8 cellular contexts compared by ENCODE assay signal in the genomic region with DNA sequence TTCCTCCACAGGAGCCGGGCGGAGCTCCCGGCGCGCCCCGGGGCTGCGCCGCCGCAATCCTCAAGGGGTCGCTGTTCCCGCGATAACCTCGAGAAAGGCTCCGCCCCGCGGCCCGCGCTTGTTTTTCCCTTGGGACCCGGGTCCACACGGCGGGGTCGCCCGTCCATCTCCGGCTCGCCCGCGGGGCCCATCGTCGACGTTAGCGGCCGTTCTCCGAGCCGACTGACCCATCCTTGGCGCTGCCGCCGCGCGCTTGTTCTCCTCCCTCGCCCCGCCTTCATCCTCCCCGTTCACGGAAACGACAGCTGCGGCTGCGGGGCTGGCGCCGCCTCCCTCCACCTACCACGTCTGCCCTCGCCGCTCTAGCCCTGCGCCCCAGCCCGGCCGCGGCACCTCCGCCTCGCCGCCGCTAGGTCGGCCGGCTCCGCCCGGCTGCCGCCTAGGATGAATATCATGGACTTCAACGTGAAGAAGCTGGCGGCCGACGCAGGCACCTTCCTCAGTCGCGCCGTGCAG. TPM values are rescaled to one million over a fixed set of nuclear protein-coding genes. Genes with fewer than 3 reads are reported as not detected.
DNase-seq lines count a peak whose midpoint lies in the region; ATAC-seq and TF ChIP-seq lines count a peak whose summit lies in the region.

Gene SH3GLB1, plus strand, starts transcription at position 121 of the 516 bp plus-strand sequence. Its CDS starts 324 bp downstream, at position 445.

- peak within 1 kb of the TSS; percentile 96 for H3K27ac ChIP-seq in DND-41 (ENCODE audit: low read length)
- peak within 1 kb of the TSS; percentile 98 to 99 for H3K27ac ChIP-seq in esophagus (ENCODE audit: low read depth in 2 of 2, low read length in 1 of 2)
- peak within 1 kb of the TSS; percentile 98 for H3K27ac ChIP-seq in muscle layer of colon (ENCODE audit: low read depth, low read length)

- H3K4me1 ChIP-seq in DND-41 (ENCODE audit: insufficient read depth, low read length) (peaks cover 39% of the 10 kb centered on the region), esophagus (ENCODE audit: control insufficient read depth in 2 of 2, insufficient read depth in 2 of 2, low read length in 1 of 2) (no peaks in the 10 kb centered on the region), muscle layer of colon (ENCODE audit: insufficient read depth, low read length) (peaks cover 33% of the 10 kb centered on the region)

- in situ Hi-C loops in KBM-7 (cut with MboI; ENCODE audit: low pct_unique_long_range_greater_than_20kb, low sequenced_read_pairs): no loop called here

- no peaks in the 10 kb centered on the region for H3K27me3 Mint-ChIP-seq in activated T-cell treated with anti-CD3 and anti-CD28 coated beads, Interleukin-2, amount 50 U/mL, for 24 hours

- ATAC-seq in DND-41 (ENCODE audit: insufficient read depth, low read depth) (peak; percentile 88), GM21723 (IDR thresholded peaks at IDR 0.05; ENCODE audit: unreplicated experiment) (peak; percentile 90)

- peak; percentile 85 for TF ChIP-seq CTCF in DND-41 (IDR thresholded peaks at IDR 0.05; ENCODE audit: borderline replicate concordance, extremely low read depth, low read length, poor library complexity, severe bottlenecking)

- H3K9me3 ChIP-seq in DND-41 (ENCODE audit: insufficient read depth, low read length, severe bottlenecking) (no peaks in the 10 kb centered on the region), esophagus (ENCODE audit: control insufficient read depth in 2 of 2, insufficient read depth in 1 of 2, low read depth in 1 of 2, low read length in 1 of 2) (no peaks in the 10 kb centered on the region), muscle layer of colon (ENCODE audit: low read length) (no peaks in the 10 kb centered on the region)

- H3K79me2 ChIP-seq in DND-41 (ENCODE audit: insufficient read depth, low read length): peaks cover 51% of the 10 kb centered on the region

- WGBS in esophagus, 2 donors: 0% methylated on average over 71 of the region's 71 CpGs

- peak within 1 kb of the TSS; percentile 88 for H3K4me2 ChIP-seq in DND-41 (ENCODE audit: insufficient read depth, low read length)

- H3K36me3 Mint-ChIP-seq in activated T-cell treated with anti-CD3 and anti-CD28 coated beads, Interleukin-2, amount 50 U/mL, for 24 hours (ENCODE audit: low read depth): peaks cover 20% of the 10 kb centered on the region

- DNase-seq in DND-41 (peak; percentile 86), KBM-7 (peak; percentile 96)
- DNase-seq in activated T-cell treated with anti-CD3 and anti-CD28 coated beads, Interleukin-2, amount 50 U/mL, for 24 hours: peak; percentile 97
- peak; percentile 82 for DNase-seq in stimulated activated CD8-positive, alpha-beta memory T cell treated with anti-CD3 and anti-CD28 coated beads, Interleukin-7, amount 100 ng/mL, for 24 hours (ENCODE audit: low read depth)

- H3K27ac Mint-ChIP-seq in activated T-cell treated with anti-CD3 and anti-CD28 coated beads, Interleukin-2, amount 50 U/mL, for 24 hours: peak within 1 kb of the TSS; percentile 98

- H3K9me3 Mint-ChIP-seq in activated T-cell treated with anti-CD3 and anti-CD28 coated beads, Interleukin-2, amount 50 U/mL, for 24 hours: no peaks in the 10 kb centered on the region

- peak within 1 kb of the TSS; percentile 98 for H2AFZ ChIP-seq in DND-41 (ENCODE audit: low read depth, low read length)

- peaks cover 44% of the 10 kb centered on the region for H3K4me1 Mint-ChIP-seq in activated T-cell treated with anti-CD3 and anti-CD28 coated beads, Interleukin-2, amount 50 U/mL, for 24 hours (ENCODE audit: low read depth)

- no peaks in the 10 kb centered on the region for H3K27me3 ChIP-seq in DND-41 (ENCODE audit: insufficient read depth, low read length, poor library complexity)
- H3K27me3 ChIP-seq in esophagus (ENCODE audit: control insufficient read depth in 1 of 2, insufficient read depth in 2 of 2, low read length in 2 of 2): no peaks in the 10 kb centered on the region
- H3K27me3 ChIP-seq in muscle layer of colon (ENCODE audit: control insufficient read depth in 1 of 2, insufficient read depth in 2 of 2, low read length in 2 of 2): no peaks in the 10 kb centered on the region

- H3K36me3 ChIP-seq in DND-41 (ENCODE audit: insufficient read depth, low read length) (peaks cover 2% of the 10 kb centered on the region), esophagus (ENCODE audit: control insufficient read depth in 2 of 2, insufficient read depth in 2 of 2, low read length in 1 of 2) (no peaks in the 10 kb centered on the region), muscle layer of colon (ENCODE audit: insufficient read depth, low read length) (no peaks in the 10 kb centered on the region)

- peak within 1 kb of the TSS; percentile 99 for H3K4me3 Mint-ChIP-seq in activated T-cell treated with anti-CD3 and anti-CD28 coated beads, Interleukin-2, amount 50 U/mL, for 24 hours

- H3K4me3 ChIP-seq in DND-41 (ENCODE audit: low read depth in 1 of 2, low read length in 2 of 2): peak within 1 kb of the TSS; percentile 42 to 70
- H3K4me3 ChIP-seq in esophagus (ENCODE audit: low read depth in 1 of 2, low read length in 2 of 2): peak within 1 kb of the TSS; percentile 93
- H3K4me3 ChIP-seq in muscle layer of colon (ENCODE audit: low read depth in 1 of 2, low read length in 2 of 2): peak within 1 kb of the TSS; percentile 85 to 87

- H4K20me1 ChIP-seq in DND-41 (ENCODE audit: insufficient read depth, low read length): peaks cover 6% of the 10 kb centered on the region; the same call in 1 of the 2 replicates

- H3K9ac ChIP-seq in DND-41 (ENCODE audit: low read depth, low read length) (peak within 1 kb of the TSS; percentile 87), muscle layer of colon (ENCODE audit: low read length) (peak within 1 kb of the TSS; percentile 93)

TF ChIP-seq in PFSK-1, 5 proteins besides CTCF, POLR2A, EP300 and RAD21:
- TF ChIP-seq FOXP2 (optimal IDR thresholded peaks at IDR 0.05; ENCODE audit: borderline replicate concordance, extremely low read depth, extremely low read length, insufficient read depth) (peak; percentile 77), POLR2AphosphoS5 (IDR thresholded peaks at IDR 0.05; ENCODE audit: low read depth, low read length) (peak; percentile 60; the same call in 1 of the 2 replicates), TAF1 (IDR thresholded peaks at IDR 0.05; ENCODE audit: borderline replicate concordance, insufficient read depth, low read length) (no peak)
- TF ChIP-seq, protein P1, sequence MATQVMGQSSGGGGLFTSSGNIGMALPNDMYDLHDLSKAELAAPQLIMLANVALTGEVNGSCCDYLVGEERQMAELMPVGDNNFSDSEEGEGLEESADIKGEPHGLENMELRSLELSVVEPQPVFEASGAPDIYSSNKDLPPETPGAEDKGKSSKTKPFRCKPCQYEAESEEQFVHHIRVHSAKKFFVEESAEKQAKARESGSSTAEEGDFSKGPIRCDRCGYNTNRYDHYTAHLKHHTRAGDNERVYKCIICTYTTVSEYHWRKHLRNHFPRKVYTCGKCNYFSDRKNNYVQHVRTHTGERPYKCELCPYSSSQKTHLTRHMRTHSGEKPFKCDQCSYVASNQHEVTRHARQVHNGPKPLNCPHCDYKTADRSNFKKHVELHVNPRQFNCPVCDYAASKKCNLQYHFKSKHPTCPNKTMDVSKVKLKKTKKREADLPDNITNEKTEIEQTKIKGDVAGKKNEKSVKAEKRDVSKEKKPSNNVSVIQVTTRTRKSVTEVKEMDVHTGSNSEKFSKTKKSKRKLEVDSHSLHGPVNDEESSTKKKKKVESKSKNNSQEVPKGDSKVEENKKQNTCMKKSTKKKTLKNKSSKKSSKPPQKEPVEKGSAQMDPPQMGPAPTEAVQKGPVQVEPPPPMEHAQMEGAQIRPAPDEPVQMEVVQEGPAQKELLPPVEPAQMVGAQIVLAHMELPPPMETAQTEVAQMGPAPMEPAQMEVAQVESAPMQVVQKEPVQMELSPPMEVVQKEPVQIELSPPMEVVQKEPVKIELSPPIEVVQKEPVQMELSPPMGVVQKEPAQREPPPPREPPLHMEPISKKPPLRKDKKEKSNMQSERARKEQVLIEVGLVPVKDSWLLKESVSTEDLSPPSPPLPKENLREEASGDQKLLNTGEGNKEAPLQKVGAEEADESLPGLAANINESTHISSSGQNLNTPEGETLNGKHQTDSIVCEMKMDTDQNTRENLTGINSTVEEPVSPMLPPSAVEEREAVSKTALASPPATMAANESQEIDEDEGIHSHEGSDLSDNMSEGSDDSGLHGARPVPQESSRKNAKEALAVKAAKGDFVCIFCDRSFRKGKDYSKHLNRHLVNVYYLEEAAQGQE (IDR thresholded peaks at IDR 0.05; ENCODE audit: insufficient read depth in 1 of 2, low read depth in 2 of 2, low read length in 2 of 2): no peak

RNA-seq across cellular contexts. Expression of gene SH3GLB1, which starts in this region (rescaled TPM):
- 33.0 TPM for polyA plus RNA-seq in PFSK-1 (2012; ENCODE audit: insufficient read length, low read depth)
- polyA plus RNA-seq in esophagus: 10 to 100 TPM; 39.2 to 49.4 TPM

Comparison
In these comparisons a context has a peak if more than half of its experiments do, and no peak if none do; other contexts are left out.
1. Peak in every context shown above with its lines: DNase-seq, ATAC-seq, H3K4me3 ChIP-seq and H3K27ac ChIP-seq.